19 cellular contexts compared by ENCODE assay signal in the genomic region with DNA sequence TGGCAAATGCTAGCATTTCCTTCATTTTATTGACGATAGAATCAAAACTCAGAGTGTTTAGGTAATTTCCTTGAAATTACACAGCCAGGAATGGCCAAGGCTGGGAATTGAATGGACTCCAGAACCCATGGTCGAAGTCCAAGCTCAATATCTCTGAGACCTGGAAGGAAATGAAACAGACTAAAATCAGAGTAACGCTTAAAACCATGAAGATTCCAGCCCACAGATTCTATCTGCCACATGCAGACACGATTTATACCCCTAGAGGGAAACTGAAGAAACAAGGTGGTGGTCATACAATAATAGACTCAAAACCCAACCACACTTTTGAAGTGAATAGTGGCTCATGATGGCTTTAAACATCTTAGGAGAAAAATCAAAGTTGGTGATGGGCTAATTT.
DNase-seq lines count a peak whose midpoint lies in the region; ATAC-seq lines count a peak whose summit lies in the region.
"Had no signal": no experiment of that assay in that cellular context is flagged by ENCODE, and none has a peak within 500 bp of the region (broad histone marks: within the 10 kb centered on the region; RNA-seq: fewer than 3 reads in every experiment).

No MANE protein-coding gene starts in this region.

- H3K9me3 Mint-ChIP-seq in CD4-positive, CD25-positive, alpha-beta regulatory T cell, result peaks cover 0 to 2% (median 0%) of the 10 kb centered on the region in 7 donors
- no peaks in the 10 kb centered on the region for H3K9me3 Mint-ChIP-seq in CD8-positive, alpha-beta memory T cell
- H3K9me3 Mint-ChIP-seq in activated CD8-positive, alpha-beta T cell treated with anti-CD3 and anti-CD28 coated beads, Interleukin-2, amount 10 ng/mL, durations not matched to agents 7 days and 5 days (ENCODE audit: insufficient read depth), result peaks cover 10% of the 10 kb centered on the region
- H3K9me3 Mint-ChIP-seq: neural crest cell had no signal

- H3K27me3 Mint-ChIP-seq in CD4-positive, CD25-positive, alpha-beta regulatory T cell, result no peaks in the 10 kb centered on the region
- no peaks in the 10 kb centered on the region for H3K27me3 Mint-ChIP-seq in CD8-positive, alpha-beta memory T cell
- no peaks in the 10 kb centered on the region for H3K27me3 Mint-ChIP-seq in activated CD8-positive, alpha-beta T cell treated with anti-CD3 and anti-CD28 coated beads, Interleukin-2, amount 10 ng/mL, durations not matched to agents 7 days and 5 days (ENCODE audit: low read depth)

- no peak overlapping the region for H3K27ac ChIP-seq in CD4-positive, CD25-positive, alpha-beta regulatory T cell (ENCODE audit: insufficient read depth, low read length, poor library complexity, severe bottlenecking)
- no peak overlapping the region for H3K27ac ChIP-seq in CD8-positive, alpha-beta memory T cell (ENCODE audit: low read depth, low read length)
- H3K27ac ChIP-seq: psoas muscle, testis had no signal

- peaks cover 18% of the 10 kb centered on the region for H3K4me1 ChIP-seq in CD4-positive, CD25-positive, alpha-beta regulatory T cell (ENCODE audit: control insufficient read depth, insufficient read depth, low read length, poor library complexity, severe bottlenecking)
- H3K4me1 ChIP-seq in CD8-positive, alpha-beta memory T cell (ENCODE audit: insufficient read depth, low read length), result peaks cover 70% of the 10 kb centered on the region
- H3K4me1 ChIP-seq: testis had no signal

- no peak for ATAC-seq in CD4-positive, CD25-positive, alpha-beta regulatory T cell (ENCODE audit: low read depth in 2 of 2)
- no peak for ATAC-seq in activated CD8-positive, alpha-beta T cell treated with anti-CD3 and anti-CD28 coated beads, Interleukin-2, amount 10 ng/mL, durations not matched to agents 7 days and 5 days
- ATAC-seq in left colon (peak; percentile 82), HG02642 (IDR thresholded peaks at IDR 0.05; ENCODE audit: poor library complexity, unreplicated experiment) (no peak)
- ATAC-seq: HCT116, K562, psoas muscle had no signal

- CTCF ChIA-PET in CD8-positive, alpha-beta memory T cell (lab: Charles Lee), result no interaction called here
- CTCF ChIA-PET in activated CD8-positive, alpha-beta T cell treated with anti-CD3 and anti-CD28 coated beads, Interleukin-2, amount 10 ng/mL, durations not matched to agents 7 days and 5 days (lab: Charles Lee), result interaction anchor here (1.0 to 2.3 kb wide), 9 partner anchors 11 to 169 kb away, joined by 3 to 6 read pairs (median 4); no protein-coding TSS in a partner anchor

- H3K4me3 ChIP-seq in CD4-positive, CD25-positive, alpha-beta regulatory T cell (ENCODE audit: low read depth, low read length), result peak overlapping the region; percentile 31
- H3K4me3 ChIP-seq in CD8-positive, alpha-beta memory T cell (ENCODE audit: low read length), result no peak overlapping the region
- H3K4me3 ChIP-seq: K562, psoas muscle, testis had no signal

- intact Hi-C loops in left colon (cut with DNase I, micrococcal nuclease), result no loop called here

- H3K4me1 Mint-ChIP-seq in CD4-positive, CD25-positive, alpha-beta regulatory T cell, result peaks cover 10 to 79% (median 50%) of the 10 kb centered on the region in 4 donors
- H3K4me1 Mint-ChIP-seq in CD8-positive, alpha-beta memory T cell, result peaks cover 51 to 75% (median 53%) of the 10 kb centered on the region in 3 donors
- peaks cover 87% of the 10 kb centered on the region for H3K4me1 Mint-ChIP-seq in activated CD8-positive, alpha-beta T cell treated with anti-CD3 and anti-CD28 coated beads, Interleukin-2, amount 10 ng/mL, durations not matched to agents 7 days and 5 days (ENCODE audit: low read depth)
- H3K4me1 Mint-ChIP-seq: neural crest cell had no signal

- H3K36me3 ChIP-seq in CD4-positive, CD25-positive, alpha-beta regulatory T cell (ENCODE audit: control insufficient read depth, insufficient read depth, low read length), result no peaks in the 10 kb centered on the region
- no peaks in the 10 kb centered on the region for H3K36me3 ChIP-seq in CD8-positive, alpha-beta memory T cell (ENCODE audit: insufficient read depth, low read length)

- no peaks in the 10 kb centered on the region for H3K9me3 ChIP-seq in CD4-positive, CD25-positive, alpha-beta regulatory T cell (ENCODE audit: control insufficient read depth in 2 of 2, low read length in 2 of 2)
- H3K9me3 ChIP-seq in CD8-positive, alpha-beta memory T cell (ENCODE audit: low read length), result no peaks in the 10 kb centered on the region
- H3K9me3 ChIP-seq: psoas muscle, testis had no signal

- peak overlapping the region in 3 of 4 donors; percentile 18 to 64 (median 47) for H3K4me3 Mint-ChIP-seq in CD4-positive, CD25-positive, alpha-beta regulatory T cell
- H3K4me3 Mint-ChIP-seq in CD8-positive, alpha-beta memory T cell, result peak overlapping the region in 5 of 7 donors; percentile 7 to 70 (median 46)
- peak overlapping the region; percentile 69 for H3K4me3 Mint-ChIP-seq in activated CD8-positive, alpha-beta T cell treated with anti-CD3 and anti-CD28 coated beads, Interleukin-2, amount 10 ng/mL, durations not matched to agents 7 days and 5 days
- H3K4me3 Mint-ChIP-seq: neural crest cell had no signal

- no peak for DNase-seq in CD4-positive, CD25-positive, alpha-beta regulatory T cell
- no peak for DNase-seq in CD8-positive, alpha-beta memory T cell
- no peak for DNase-seq in activated CD8-positive, alpha-beta T cell treated with anti-CD3 and anti-CD28 coated beads, Interleukin-2, amount 10 ng/mL, durations not matched to agents 7 days and 5 days
- DNase-seq in left colon, result no peak
- DNase-seq in anterior cingulate cortex (lab: John Stamatoyannopoulos, UW), result no peak
- no peak for DNase-seq in NCI-H82 (lab: John Stamatoyannopoulos, UW)
- DNase-seq: activated CD4-positive, CD25-positive, alpha-beta regulatory T cell treated with anti-CD3 and anti-CD28 coated beads, Interleukin-2, amount 50 U/mL, for 72 hours; mesenchymal stem cell; NCI-H526; OCI-M1; psoas muscle; SHP77; stimulated activated CD8-positive, alpha-beta memory T cell treated with anti-CD3 and anti-CD28 coated beads, Interleukin-4, amount 100 ng/mL, for 48 hours; T1000; testis had no signal

- POLR2A ChIA-PET in CD8-positive, alpha-beta memory T cell (lab: Charles Lee), result no interaction called here
- POLR2A ChIA-PET in activated CD8-positive, alpha-beta T cell treated with anti-CD3 and anti-CD28 coated beads, Interleukin-2, amount 10 ng/mL, durations not matched to agents 7 days and 5 days (lab: Charles Lee), result interaction anchor here (0.7 to 1.2 kb wide), 4 partner anchors 9 to 85 kb away, joined by 3 to 4 read pairs (median 4); no protein-coding TSS in a partner anchor

- H3K27ac Mint-ChIP-seq in CD4-positive, CD25-positive, alpha-beta regulatory T cell, result peak overlapping the region; percentile 60 to 98 (median 77)
- peak overlapping the region in 7 of 8 donors; percentile 2 to 96 (median 47) for H3K27ac Mint-ChIP-seq in CD8-positive, alpha-beta memory T cell
- H3K27ac Mint-ChIP-seq in activated CD8-positive, alpha-beta T cell treated with anti-CD3 and anti-CD28 coated beads, Interleukin-2, amount 10 ng/mL, durations not matched to agents 7 days and 5 days, result peak overlapping the region; percentile 97

- H3K36me3 Mint-ChIP-seq in CD4-positive, CD25-positive, alpha-beta regulatory T cell, result peaks cover 8% of the 10 kb centered on the region
- H3K36me3 Mint-ChIP-seq in CD8-positive, alpha-beta memory T cell, result peaks cover 0 to 6% (median 0%) of the 10 kb centered on the region in 3 donors
- H3K36me3 Mint-ChIP-seq in activated CD8-positive, alpha-beta T cell treated with anti-CD3 and anti-CD28 coated beads, Interleukin-2, amount 10 ng/mL, durations not matched to agents 7 days and 5 days (ENCODE audit: low read depth), result peaks cover 62% of the 10 kb centered on the region

- no peaks in the 10 kb centered on the region for H3K27me3 ChIP-seq in CD4-positive, CD25-positive, alpha-beta regulatory T cell (ENCODE audit: control insufficient read depth, insufficient read depth, low read length)
- no peaks in the 10 kb centered on the region for H3K27me3 ChIP-seq in CD8-positive, alpha-beta memory T cell (ENCODE audit: insufficient read depth, low read length, poor library complexity, severe bottlenecking)
- H3K27me3 ChIP-seq: testis had no signal

Comparison
In these comparisons a context has a peak if more than half of its experiments do, and no peak if none do; other contexts are left out.
1. H3K27ac Mint-ChIP-seq: peak in every context shown above with its lines; median percentile 97 in activated CD8-positive, alpha-beta T cell treated with anti-CD3 and anti-CD28 coated beads, Interleukin-2, amount 10 ng/mL, durations not matched to agents 7 days and 5 days; 77 in CD4-positive, CD25-positive, alpha-beta regulatory T cell; 47 in CD8-positive, alpha-beta memory T cell.